Comparison of ENCODE assay signal across 19 cellular contexts in genomic region chrX:77740376-77740905, GRCh38. TPM values are rescaled to one million over a fixed set of nuclear protein-coding genes. Genes with fewer than 3 reads are reported as not detected.
DNase-seq lines count a peak whose midpoint lies in the region; ATAC-seq and TF ChIP-seq lines count a peak whose summit lies in the region.
"Had no signal": no experiment of that assay in that cellular context is flagged by ENCODE, and none has a peak within 500 bp of the region (broad histone marks: within the 10 kb centered on the region; RNA-seq: fewer than 3 reads in every experiment).

No MANE protein-coding gene starts in this region.

- H3K36me3 Mint-ChIP-seq in activated naive CD4-positive, alpha-beta T cell treated with anti-CD3 and anti-CD28 coated beads, Interleukin-2, amount 50 U/mL, for 24 hours, result peaks cover 6% of the 10 kb centered on the region
- peaks cover 9% of the 10 kb centered on the region for H3K36me3 Mint-ChIP-seq in type B pancreatic cell

- in situ Hi-C loops in SK-MEL-5 (cut with HindIII; ENCODE audit: low pct_unique_long_range_greater_than_20kb, low sequenced_read_pairs), result no loop called here

- H3K4me3 ChIP-seq in epithelial cell of esophagus (ENCODE audit: low read length), result no peak overlapping the region
- H3K4me3 ChIP-seq: breast epithelium, lung, ovary had no signal

- H3K27me3 Mint-ChIP-seq in activated naive CD4-positive, alpha-beta T cell treated with anti-CD3 and anti-CD28 coated beads, Interleukin-2, amount 50 U/mL, for 24 hours, result no peaks in the 10 kb centered on the region
- H3K27me3 Mint-ChIP-seq in type B pancreatic cell, result no peaks in the 10 kb centered on the region

- no peaks in the 10 kb centered on the region for H3K9me3 Mint-ChIP-seq in activated naive CD4-positive, alpha-beta T cell treated with anti-CD3 and anti-CD28 coated beads, Interleukin-2, amount 50 U/mL, for 24 hours
- H3K9me3 Mint-ChIP-seq in type B pancreatic cell, result no peaks in the 10 kb centered on the region

- DNase-seq in activated naive CD4-positive, alpha-beta T cell (lab: John Stamatoyannopoulos, UW), result no peak
- DNase-seq in SK-MEL-5 (ENCODE audit: low read depth, low spot score) (peak; percentile 20), epithelial cell of esophagus (ENCODE audit: low read depth) (peak; percentile 11), type B pancreatic cell (ENCODE audit: extremely low spot score, unreplicated experiment) (no peak), NCI-H345 treated with DMSO at 0.1 percent for 48 hours (lab: John Stamatoyannopoulos, UW; ENCODE audit: unreplicated experiment) (no peak), NCI-H345 (lab: John Stamatoyannopoulos, UW) (no peak)
- DNase-seq: activated CD4-positive, alpha-beta T cell treated with anti-CD3 and anti-CD28 coated beads for 48 hours; activated gamma-delta T cell treated with Interleukin-2 at 50 U/mL for 16 hours; effector CD4-positive, alpha-beta T cell; foreskin fibroblast; NCI-H146; NCI-H510A treated with DMSO at 0.1 percent for 48 hours; ovary; small intestine had no signal

- peak overlapping the region; percentile 47 for H3K27ac Mint-ChIP-seq in activated naive CD4-positive, alpha-beta T cell treated with anti-CD3 and anti-CD28 coated beads, Interleukin-2, amount 50 U/mL, for 24 hours
- H3K27ac Mint-ChIP-seq in type B pancreatic cell, result peak overlapping the region; percentile 63

- ATAC-seq in GM19035 (IDR thresholded peaks at IDR 0.05; ENCODE audit: unreplicated experiment), result no peak
- ATAC-seq: Panc1 had no signal

- TF ChIP-seq CTCF in epithelial cell of esophagus (IDR thresholded peaks at IDR 0.05; ENCODE audit: insufficient read depth, low read depth, low read length, missing control alignments), result no peak
- no peak for TF ChIP-seq CTCF in type B pancreatic cell (conservative IDR thresholded peaks at IDR 0.05)

- H3K4me3 Mint-ChIP-seq in activated naive CD4-positive, alpha-beta T cell treated with anti-CD3 and anti-CD28 coated beads, Interleukin-2, amount 50 U/mL, for 24 hours, result no peak overlapping the region
- H3K4me3 Mint-ChIP-seq in type B pancreatic cell, result no peak overlapping the region

- H3K4me1 Mint-ChIP-seq in activated naive CD4-positive, alpha-beta T cell treated with anti-CD3 and anti-CD28 coated beads, Interleukin-2, amount 50 U/mL, for 24 hours, result peaks cover 57% of the 10 kb centered on the region
- H3K4me1 Mint-ChIP-seq in type B pancreatic cell (ENCODE audit: unreplicated experiment), result peaks cover 4% of the 10 kb centered on the region

RNA-seq across cellular contexts. Expression of gene ATRX, which starts 45.6 kb away (rescaled TPM):
- total RNA-seq in SK-MEL-5 (2014; rRNA removed; shearing (Covaris generic)), result 33.3 and 33.8 TPM in 2 replicates
- polyA plus RNA-seq in SK-MEL-5 (2015; cell fraction: cytosol; rRNA removed), result 15.9 and 24.4 TPM in 2 replicates
- polyA plus RNA-seq in SK-MEL-5 (2015; cell fraction: nucleus; rRNA removed), result 33.3 and 43.7 TPM in 2 replicates
- 86.7 and 110 TPM in 2 replicates for total RNA-seq in type B pancreatic cell (ENCODE audit: low replicate concordance)

Comparison
In these comparisons a context has a peak if more than half of its experiments do, and no peak if none do; other contexts are left out.
1. DNase-seq: peak in SK-MEL-5 (single experiment) and epithelial cell of esophagus (single experiment); none in activated naive CD4-positive, alpha-beta T cell (0 of 4), type B pancreatic cell (single experiment), NCI-H345 treated with DMSO at 0.1 percent for 48 hours (single experiment) and NCI-H345 (single experiment).